ENCODE assay signal across 8 cellular contexts in the genomic region with DNA sequence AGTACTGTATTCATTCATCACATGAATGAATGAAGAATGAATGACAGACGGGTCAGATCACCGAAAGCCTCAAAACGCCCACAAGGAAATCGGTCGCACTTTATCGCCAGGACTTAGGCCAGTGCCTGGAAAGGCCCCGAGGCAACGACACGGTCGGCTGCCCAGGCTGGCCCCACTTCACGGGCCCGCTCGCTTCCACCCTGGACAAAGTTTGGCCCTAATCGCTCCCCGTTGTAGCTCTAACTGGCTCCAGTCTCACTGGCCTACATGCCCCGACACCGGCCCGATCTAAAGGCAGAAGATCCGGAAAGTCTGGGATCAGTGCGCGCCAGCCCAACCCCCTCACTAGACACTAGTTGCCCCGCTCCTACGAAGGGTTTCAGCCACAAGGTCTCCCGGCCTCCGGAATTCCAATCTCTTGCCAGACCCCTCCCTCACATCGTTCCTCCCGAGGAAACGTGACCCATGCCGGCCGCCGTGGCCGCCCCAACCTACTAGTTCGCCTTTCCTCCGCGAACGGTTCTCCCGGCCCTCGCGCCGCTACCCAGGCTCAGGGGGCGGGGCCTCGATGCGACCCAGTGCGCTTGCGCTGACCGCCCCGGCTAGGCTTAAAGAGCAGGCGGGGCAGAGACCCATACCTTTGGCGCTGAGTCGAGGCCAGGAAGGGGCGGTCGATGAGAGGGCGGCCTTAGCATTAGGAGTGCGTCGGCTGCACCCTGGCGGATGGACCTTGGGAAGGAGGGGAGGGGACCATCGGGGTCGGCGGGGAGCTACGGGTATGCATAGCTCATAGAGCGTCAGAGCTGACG. TPM values are rescaled to one million over a fixed set of nuclear protein-coding genes. Genes with fewer than 3 reads are reported as not detected.
A peak's percentile ranks its signal among the peaks of the same experiment; 100 is the strongest.
DNase-seq lines count a peak whose midpoint lies in the region; TF ChIP-seq lines count a peak whose summit lies in the region.

TSS of gene GSS (minus strand) at position 575 of the 809 bp plus-strand sequence. CDS start 3,954 bp downstream, outside the sequence.
TSS of gene MYH7B (plus strand) at position 637 of the 809 bp plus-strand sequence. CDS start 22,138 bp downstream, outside the sequence.

- H3K9ac ChIP-seq in MM.1S (ENCODE audit: low read length) = peak within 1 kb of the TSS; percentile 81

- no peaks in the 10 kb centered on the region; the same call in 1 of the 2 replicates for H3F3A ChIP-seq in MM.1S (ENCODE audit: insufficient read depth, low read length)

- H3K27ac ChIP-seq in MM.1S (ENCODE audit: low read length) = peak within 1 kb of the TSS; percentile 64; the same call in 1 of the 2 replicates
- H3K27ac ChIP-seq in stomach = peak within 1 kb of the TSS; percentile 88 to 94 (median 92)

- no peaks in the 10 kb centered on the region for H3K9me3 Mint-ChIP-seq in neural crest cell

- H3K79me2 ChIP-seq in MM.1S (ENCODE audit: low read length) = no peaks in the 10 kb centered on the region

- H3K4me3 ChIP-seq in MM.1S (ENCODE audit: low read length) (peak within 1 kb of the TSS; percentile 85), foreskin fibroblast (ENCODE audit: low read depth in 1 of 2, low read length in 2 of 2) (peak within 1 kb of the TSS; percentile 74 to 88), stomach (peak within 1 kb of the TSS; percentile 58 to 65 (median 62))

- peak within 1 kb of the TSS; percentile 83 for H3K4me2 ChIP-seq in MM.1S (ENCODE audit: low read depth, low read length)

- DNase-seq in GF-D8 (lab: John Stamatoyannopoulos, UW) = peak; percentile 86
- DNase-seq in HCEC 1CT = peak; percentile 90
- peak; percentile 97 for DNase-seq in MM.1S
- peak; percentile 90 for DNase-seq in SHP77 treated with DMSO at 0.1 percent for 48 hours (lab: John Stamatoyannopoulos, UW)
- DNase-seq in activated gamma-delta T cell treated with anti-CD3 and anti-CD28 coated beads, Interleukin-2, amount 50 U/mL, for 16 hours (ENCODE audit: low read depth) = peak; percentile 96
- DNase-seq in foreskin fibroblast = peak; percentile 92 to 98
- DNase-seq in neural crest cell (ENCODE audit: low read depth, low spot score) = peak; percentile 100
- peak; percentile 100 for DNase-seq in stomach

- H3K27me3 Mint-ChIP-seq in neural crest cell (ENCODE audit: low read depth) = no peaks in the 10 kb centered on the region

- no peaks in the 10 kb centered on the region for H3K36me3 Mint-ChIP-seq in neural crest cell (ENCODE audit: low read depth)

- TF ChIP-seq CTCF in MM.1S (IDR thresholded peaks at IDR 0.05; ENCODE audit: low read length) (peak; percentile 60), foreskin fibroblast (IDR thresholded peaks at IDR 0.05; ENCODE audit: low read depth, low read length) (peak; percentile 33), neural crest cell (conservative IDR thresholded peaks at IDR 0.05) (peak; percentile 56), stomach (IDR thresholded peaks at IDR 0.05) (peak in 5 of 7 experiments; percentile 33 to 97 (median 72))

- H4K20me1 ChIP-seq in MM.1S (ENCODE audit: insufficient read depth, low read length) = no peaks in the 10 kb centered on the region

- H3K4me1 ChIP-seq in MM.1S (ENCODE audit: low read length) (peaks cover 8% of the 10 kb centered on the region), stomach (peaks cover 9 to 32% (median 24%) of the 10 kb centered on the region in 4 donors)

- peaks cover 34% of the 10 kb centered on the region for H3K4me1 Mint-ChIP-seq in neural crest cell

- peak within 1 kb of the TSS; percentile 94 for H2AFZ ChIP-seq in MM.1S (ENCODE audit: low read length)

- intact Hi-C loops in stomach (cut with DNase I; ENCODE audit: low total_unique reads) = loop anchor here (5.0 kb wide), 1 partner anchor 83 kb away; the partner anchor contains the start of gene GGT7

- TF ChIP-seq EP300 in stomach (IDR thresholded peaks at IDR 0.05) = no peak

- 0% methylated on average over 42 to 62 of the region's 62 CpGs for WGBS in stomach, 5 donors

- TF ChIP-seq POLR2A in stomach (IDR thresholded peaks at IDR 0.05) = peak in 2 of 4 donors; percentile 33 to 47

- peak within 1 kb of the TSS; percentile 98 for H3K27ac Mint-ChIP-seq in neural crest cell (ENCODE audit: unreplicated experiment)

- H3K36me3 ChIP-seq in MM.1S (replicated peaks; ENCODE audit: insufficient read depth, low read length) (no peaks in the 10 kb centered on the region), stomach (peaks cover 0 to 13% (median 8%) of the 10 kb centered on the region in 4 donors)

- H3K27me3 ChIP-seq in MM.1S (replicated peaks; ENCODE audit: insufficient read depth, low read length) (no peaks in the 10 kb centered on the region), stomach (no peaks in the 10 kb centered on the region)

- no peaks in the 10 kb centered on the region for H3K9me2 ChIP-seq in MM.1S (replicated peaks; ENCODE audit: insufficient read depth, low read length)

- H3K9me3 ChIP-seq in MM.1S (replicated peaks; ENCODE audit: insufficient read depth, low read length) (no peaks in the 10 kb centered on the region), stomach (no peaks in the 10 kb centered on the region)

- H3K4me3 Mint-ChIP-seq in neural crest cell = peak within 1 kb of the TSS; percentile 96

RNA-seq across cellular contexts. Expression of gene GSS, which starts in this region (rescaled TPM):
- total RNA-seq in neural crest cell = 78.8 and 84.5 TPM in 2 replicates
- total RNA-seq in stomach = 100 to 1,000 TPM in 1 of 5 donors, 10 to 100 TPM in 4; 18.1 to 199 (median 54.6) TPM
- polyA plus RNA-seq in stomach = 10 to 100 TPM; 41.5 to 45.8 (median 41.6) TPM

RNA-seq across cellular contexts. Expression of gene MYH7B, which starts in this region (rescaled TPM):
- total RNA-seq in neural crest cell = 0.55 and 0.77 TPM in 2 replicates
- total RNA-seq in stomach = 1 to 10 TPM in 1 of 5 donors, under 1 TPM in 2, not detected in 2; 0.45 to 1.5 (median 0.58) TPM
- polyA plus RNA-seq in stomach = under 1 TPM; 0.15 to 0.68 (median 0.60) TPM

Comparison
In these comparisons a context has a peak if more than half of its experiments do, and no peak if none do; other contexts are left out.
1. Peak in every context shown above with its lines: DNase-seq, H3K4me3 ChIP-seq and H3K27ac ChIP-seq.